Comparison of ENCODE assay signal across 20 cellular contexts in the genomic region with DNA sequence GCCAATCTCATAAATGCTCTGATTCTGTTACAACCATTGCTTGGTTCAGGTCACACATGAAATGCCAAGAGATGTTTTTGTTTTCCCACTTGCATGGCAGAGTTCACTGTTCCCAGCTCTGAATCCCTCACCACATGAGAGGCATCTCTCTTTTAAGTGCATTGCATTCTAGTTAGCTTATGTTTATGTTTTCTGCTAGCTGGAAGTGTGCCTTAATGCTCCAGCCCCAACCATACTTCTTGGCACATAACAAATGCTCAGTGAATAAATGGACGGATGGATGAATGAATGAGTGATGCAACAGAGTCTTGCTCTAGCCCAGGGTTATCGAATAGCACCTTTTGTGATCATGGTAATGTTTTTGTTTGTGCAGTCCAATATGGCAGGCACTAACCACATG.
"Had no signal": no experiment of that assay in that cellular context is flagged by ENCODE, and none has a peak within 500 bp of the region (broad histone marks: within the 10 kb centered on the region; RNA-seq: fewer than 3 reads in every experiment).

No MANE protein-coding gene starts in this region.

- H3K36me3 ChIP-seq: left ventricle myocardium inferior, ovary, prostate gland, right atrium auricular region, tibial artery had no signal

- H3K4me3 Mint-ChIP-seq: activated B cell treated with CpG ODN at 0.5 μM for 24 hours; activated CD4-positive, alpha-beta T cell treated with anti-CD3 and anti-CD28 coated beads for 36 hours; activated naive CD8-positive, alpha-beta T cell treated with anti-CD3 and anti-CD28 coated beads, Interleukin-2, amount 10 ng/mL, durations not matched to agents 7 days and 5 days; dendritic cell treated with granulocyte-macrophage colony-stimulating factor and Interleukin-4, amounts not matched to agents 40 ng/mL and 50 ng/mL, for 4 days; natural killer cell treated with Interleukin-12 subunit alpha and Interleukin-12 subunit beta and Interleukin-15 and Interleukin-18, amount 100 ng/mL, for 72 hours; stimulated activated effector memory CD8-positive, alpha-beta T cell treated with anti-CD3 and anti-CD28 coated beads, Interleukin-12 subunit alpha, Interleukin-12 subunit beta, amount 100 ng/mL, for 72 hours; stimulated activated naive CD8-positive, alpha-beta T cell treated with anti-CD3 and anti-CD28 coated beads, Interleukin-15, amount 100 ng/mL, for 72 hours; T-helper 17 cell had no signal

- H3K4me3 ChIP-seq: left ventricle myocardium inferior, ovary, prostate gland, right atrium auricular region, tibial artery had no signal

- H3K27ac Mint-ChIP-seq: activated B cell treated with CpG ODN at 0.5 μM for 24 hours; activated CD4-positive, alpha-beta T cell treated with anti-CD3 and anti-CD28 coated beads for 36 hours; activated naive CD8-positive, alpha-beta T cell treated with anti-CD3 and anti-CD28 coated beads, Interleukin-2, amount 10 ng/mL, durations not matched to agents 7 days and 5 days; dendritic cell treated with granulocyte-macrophage colony-stimulating factor and Interleukin-4, amounts not matched to agents 40 ng/mL and 50 ng/mL, for 4 days; natural killer cell treated with Interleukin-12 subunit alpha and Interleukin-12 subunit beta and Interleukin-15 and Interleukin-18, amount 100 ng/mL, for 72 hours; stimulated activated effector memory CD8-positive, alpha-beta T cell treated with anti-CD3 and anti-CD28 coated beads, Interleukin-12 subunit alpha, Interleukin-12 subunit beta, amount 100 ng/mL, for 72 hours; stimulated activated naive CD8-positive, alpha-beta T cell treated with anti-CD3 and anti-CD28 coated beads, Interleukin-15, amount 100 ng/mL, for 72 hours; T-helper 17 cell had no signal

- H3K9me3 ChIP-seq: left ventricle myocardium inferior, ovary, prostate gland, right atrium auricular region, tibial artery had no signal

- H3K27me3 ChIP-seq: ovary, right atrium auricular region, tibial artery had no signal

- H3K36me3 Mint-ChIP-seq: activated naive CD8-positive, alpha-beta T cell treated with anti-CD3 and anti-CD28 coated beads, Interleukin-2, amount 10 ng/mL, durations not matched to agents 7 days and 5 days; natural killer cell treated with Interleukin-12 subunit alpha and Interleukin-12 subunit beta and Interleukin-15 and Interleukin-18, amount 100 ng/mL, for 72 hours; stimulated activated effector memory CD8-positive, alpha-beta T cell treated with anti-CD3 and anti-CD28 coated beads, Interleukin-12 subunit alpha, Interleukin-12 subunit beta, amount 100 ng/mL, for 72 hours had no signal

- ATAC-seq: activated CD4-positive, alpha-beta T cell treated with anti-CD3 and anti-CD28 coated beads for 36 hours; natural killer cell treated with Interleukin-12 subunit alpha and Interleukin-12 subunit beta and Interleukin-15 and Interleukin-18, amount 100 ng/mL, for 72 hours; stimulated activated effector memory CD8-positive, alpha-beta T cell treated with anti-CD3 and anti-CD28 coated beads, Interleukin-12 subunit alpha, Interleukin-12 subunit beta, amount 100 ng/mL, for 72 hours; stimulated activated naive CD8-positive, alpha-beta T cell treated with anti-CD3 and anti-CD28 coated beads, Interleukin-15, amount 100 ng/mL, for 72 hours; T-helper 17 cell had no signal

- DNase-seq: activated B cell treated with CpG ODN at 0.5 μM for 24 hours; activated CD4-positive, alpha-beta T cell treated with anti-CD3 and anti-CD28 coated beads for 36 hours; activated CD4-positive, alpha-beta T cell treated with anti-CD3 and anti-CD28 coated beads, Interleukin-2, amount 50 U/mL, for 48 hours; activated naive CD4-positive, alpha-beta T cell treated with Interleukin-2 at 50 U/mL for 16 hours; activated naive CD8-positive, alpha-beta T cell treated with anti-CD3 and anti-CD28 coated beads, Interleukin-2, amount 10 ng/mL, durations not matched to agents 7 days and 5 days; activated T-cell treated with anti-CD3 and anti-CD28 coated beads, Interleukin-2, amount 50 U/mL, for 48 hours; effector CD8-positive, alpha-beta T cell; erythroblast; hippocampal formation; left ventricle myocardium inferior; ovary; stimulated activated CD4-positive, alpha-beta T cell treated with anti-CD3 and anti-CD28 coated beads, Interleukin-1b, Interleukin-23, amount 100 ng/mL, for 48 hours; stimulated activated naive CD8-positive, alpha-beta T cell treated with anti-CD3 and anti-CD28 coated beads, Interleukin-15, amount 100 ng/mL, for 72 hours; T-helper 17 cell; tibial artery had no signal

- H3K27ac ChIP-seq: left ventricle myocardium inferior, ovary, prostate gland, right atrium auricular region, tibial artery had no signal

- H3K9me3 Mint-ChIP-seq: activated B cell treated with CpG ODN at 0.5 μM for 24 hours; activated naive CD8-positive, alpha-beta T cell treated with anti-CD3 and anti-CD28 coated beads, Interleukin-2, amount 10 ng/mL, durations not matched to agents 7 days and 5 days; dendritic cell treated with granulocyte-macrophage colony-stimulating factor and Interleukin-4, amounts not matched to agents 40 ng/mL and 50 ng/mL, for 4 days; natural killer cell treated with Interleukin-12 subunit alpha and Interleukin-12 subunit beta and Interleukin-15 and Interleukin-18, amount 100 ng/mL, for 72 hours; stimulated activated effector memory CD8-positive, alpha-beta T cell treated with anti-CD3 and anti-CD28 coated beads, Interleukin-12 subunit alpha, Interleukin-12 subunit beta, amount 100 ng/mL, for 72 hours; stimulated activated naive CD8-positive, alpha-beta T cell treated with anti-CD3 and anti-CD28 coated beads, Interleukin-15, amount 100 ng/mL, for 72 hours had no signal

- H3K4me1 ChIP-seq: prostate gland had no signal

- H3K27me3 Mint-ChIP-seq: activated B cell treated with CpG ODN at 0.5 μM for 24 hours; activated CD4-positive, alpha-beta T cell treated with anti-CD3 and anti-CD28 coated beads for 36 hours; dendritic cell treated with granulocyte-macrophage colony-stimulating factor and Interleukin-4, amounts not matched to agents 40 ng/mL and 50 ng/mL, for 4 days; natural killer cell treated with Interleukin-12 subunit alpha and Interleukin-12 subunit beta and Interleukin-15 and Interleukin-18, amount 100 ng/mL, for 72 hours; stimulated activated naive CD8-positive, alpha-beta T cell treated with anti-CD3 and anti-CD28 coated beads, Interleukin-15, amount 100 ng/mL, for 72 hours had no signal

- H3K4me1 Mint-ChIP-seq: activated B cell treated with CpG ODN at 0.5 μM for 24 hours; stimulated activated effector memory CD8-positive, alpha-beta T cell treated with anti-CD3 and anti-CD28 coated beads, Interleukin-12 subunit alpha, Interleukin-12 subunit beta, amount 100 ng/mL, for 72 hours had no signal
